In genomic region chr22:36528336-36528735, GRCh38 we compare ENCODE assay signal across 8 cellular contexts. TPM values are rescaled to one million over a fixed set of nuclear protein-coding genes. Genes with fewer than 3 reads are reported as not detected.
DNase-seq lines count a peak whose midpoint lies in the region; ATAC-seq and TF ChIP-seq lines count a peak whose summit lies in the region.

No MANE protein-coding gene starts in this region.

- no peaks in the 10 kb centered on the region for H3K9me3 Mint-ChIP-seq in CD4-positive, alpha-beta T cell
- H3K9me3 Mint-ChIP-seq in type B pancreatic cell, result no peaks in the 10 kb centered on the region

- peak overlapping the region; percentile 87 for H3K9ac ChIP-seq in MM.1S (ENCODE audit: low read length)
- peak overlapping the region; percentile 98 for H3K9ac ChIP-seq in mammary epithelial cell (ENCODE audit: insufficient read depth, low read length)

- peak overlapping the region; percentile 94 for H3K4me2 ChIP-seq in MM.1S (ENCODE audit: low read depth, low read length)
- H3K4me2 ChIP-seq in mammary epithelial cell (ENCODE audit: insufficient read depth, low read depth, low read length), result peak overlapping the region; percentile 90

- peaks cover 7% of the 10 kb centered on the region; the same call in 1 of the 2 replicates for H3K4me1 ChIP-seq in MM.1S (ENCODE audit: low read length)
- peaks cover 19% of the 10 kb centered on the region for H3K4me1 ChIP-seq in mammary epithelial cell (ENCODE audit: insufficient read depth, low read length)

- H2AFZ ChIP-seq in MM.1S (ENCODE audit: low read length), result peak overlapping the region; percentile 36; the same call in 1 of the 2 replicates
- H2AFZ ChIP-seq in mammary epithelial cell (ENCODE audit: low read depth, low read length), result peak overlapping the region; percentile 83

- no peak for DNase-seq in CD4-positive, alpha-beta T cell
- DNase-seq in MM.1S (peak; percentile 27), mammary epithelial cell (no peak), lung microvascular endothelial cell (ENCODE audit: low read depth in 2 of 2) (peak; percentile 46 to 59), type B pancreatic cell (ENCODE audit: extremely low spot score, unreplicated experiment) (no peak), GM19238 (ENCODE audit: insufficient read length, low spot score) (no peak), NCI-H774 (lab: John Stamatoyannopoulos, UW) (no peak)

- H4K20me1 ChIP-seq in MM.1S (ENCODE audit: insufficient read depth, low read length) (peaks cover 5% of the 10 kb centered on the region; the same call in 1 of the 2 replicates), mammary epithelial cell (ENCODE audit: insufficient read depth, low read length) (no peaks in the 10 kb centered on the region)

- CTCF ChIA-PET in CD4-positive, alpha-beta T cell (lab: Charles Lee), result interaction anchor here (0.7 to 1.4 kb wide), 2 partner anchors 17 to 19 kb away, joined by 3 to 4 read pairs; no protein-coding TSS in a partner anchor
- CTCF ChIA-PET in mammary epithelial cell (lab: Charles Lee; ENCODE audit: low non-redundant PET), result no interaction called here

- WGBS in mammary epithelial cell (ENCODE audit: low coverage, missing lambda C conversion rate), result 1% methylated on average over 8 of the region's 8 CpGs

- dilution Hi-C loops in mammary epithelial cell (cut with HindIII; ENCODE audit: low sequenced_read_pairs), result loop anchor here (5.0 kb wide), 1 partner anchor 36 kb away; no protein-coding TSS in a partner anchor

- H3K79me2 ChIP-seq in MM.1S (ENCODE audit: low read length) (peaks cover 56% of the 10 kb centered on the region), mammary epithelial cell (ENCODE audit: insufficient read depth, low read length) (peaks cover 55% of the 10 kb centered on the region)

- no peaks in the 10 kb centered on the region for H3K9me2 ChIP-seq in MM.1S (replicated peaks; ENCODE audit: insufficient read depth, low read length)

- intact Hi-C loops in CD4-positive, alpha-beta T cell (cut with DNase I, micrococcal nuclease), result loop anchor here (2.0 to 10.0 kb wide), 4 partner anchors 18 to 1224 kb away; partner anchors contain the start of genes FOXRED2 (in 1 of the 2) and IFT27 (in 1 of the 2)
- intact Hi-C loops in mammary epithelial cell (cut with micrococcal nuclease), result loop anchor here (5.0 kb wide), 1 partner anchor 196 kb away; no protein-coding TSS in a partner anchor

- no peaks in the 10 kb centered on the region for H3K27me3 ChIP-seq in CD4-positive, alpha-beta T cell (ENCODE audit: control insufficient read depth, insufficient read depth, low read length)
- H3K27me3 ChIP-seq in MM.1S (replicated peaks; ENCODE audit: insufficient read depth, low read length) (no peaks in the 10 kb centered on the region), mammary epithelial cell (ENCODE audit: insufficient read depth, low read length) (no peaks in the 10 kb centered on the region)

- POLR2A ChIA-PET in CD4-positive, alpha-beta T cell (lab: Charles Lee), result interaction anchor here (0.7 to 2.9 kb wide), 6 partner anchors 18 to 1229 kb away, joined by 3 to 27 read pairs (median 10); partner anchors contain the start of genes FOXRED2, IFT27, TOM1 and TXN2

- H3K4me1 Mint-ChIP-seq in CD4-positive, alpha-beta T cell (ENCODE audit: low read depth), result peaks cover 26% of the 10 kb centered on the region
- H3K4me1 Mint-ChIP-seq in type B pancreatic cell (ENCODE audit: unreplicated experiment), result peaks cover 5% of the 10 kb centered on the region

- peaks cover 29% of the 10 kb centered on the region for H3K36me3 ChIP-seq in MM.1S (replicated peaks; ENCODE audit: insufficient read depth, low read length)
- H3K36me3 ChIP-seq in mammary epithelial cell (ENCODE audit: insufficient read depth, low read length), result peaks cover 29% of the 10 kb centered on the region

- peak overlapping the region; percentile 84 for H3K4me3 ChIP-seq in MM.1S (ENCODE audit: low read length)
- peak overlapping the region; percentile 85 to 90 (median 86) for H3K4me3 ChIP-seq in mammary epithelial cell (replicated peaks in 1 of 3; ENCODE audit: insufficient read depth in 1 of 3, low read depth in 2 of 3, low read length in 3 of 3)

- in situ Hi-C loops in mammary epithelial cell (cut with MboI; ENCODE audit: low sequenced_read_pairs in 2 of 2), result no loop called here

- H3K27ac Mint-ChIP-seq in CD4-positive, alpha-beta T cell, result peak overlapping the region; percentile 93
- peak overlapping the region; percentile 99 for H3K27ac Mint-ChIP-seq in type B pancreatic cell

- H3K27ac ChIP-seq in CD4-positive, alpha-beta T cell (ENCODE audit: low read depth, low read length), result peak overlapping the region; percentile 87
- H3K27ac ChIP-seq in MM.1S (ENCODE audit: low read length) (peak overlapping the region; percentile 72; the same call in 1 of the 2 replicates), mammary epithelial cell (ENCODE audit: insufficient read depth, low read depth, low read length) (peak overlapping the region; percentile 92)

- H3K36me3 Mint-ChIP-seq in CD4-positive, alpha-beta T cell (ENCODE audit: low read depth), result peaks cover 56% of the 10 kb centered on the region
- H3K36me3 Mint-ChIP-seq in type B pancreatic cell, result peaks cover 25% of the 10 kb centered on the region

- BruUV-seq in mammary epithelial cell (replicated peaks; lab: Mats Ljungman, UMichigan), result no TSS peak

- peak overlapping the region; percentile 92 for H3K4me3 Mint-ChIP-seq in CD4-positive, alpha-beta T cell
- H3K4me3 Mint-ChIP-seq in type B pancreatic cell, result peak overlapping the region; percentile 97

- no peaks in the 10 kb centered on the region for H3K9me3 ChIP-seq in CD4-positive, alpha-beta T cell (ENCODE audit: control insufficient read depth, low read length)
- no peaks in the 10 kb centered on the region for H3K9me3 ChIP-seq in MM.1S (replicated peaks; ENCODE audit: insufficient read depth, low read length)
- H3K9me3 ChIP-seq in mammary epithelial cell (replicated peaks; ENCODE audit: insufficient read depth, low read length), result no peaks in the 10 kb centered on the region

- peaks cover 6% of the 10 kb centered on the region; the same call in 1 of the 2 replicates for H3F3A ChIP-seq in MM.1S (ENCODE audit: insufficient read depth, low read length)

- ATAC-seq in CD4-positive, alpha-beta T cell (ENCODE audit: poor library complexity), result no peak
- no peak for ATAC-seq in GM19467 (IDR thresholded peaks at IDR 0.05; ENCODE audit: unreplicated experiment)

- H3K27me3 Mint-ChIP-seq in CD4-positive, alpha-beta T cell, result no peaks in the 10 kb centered on the region
- no peaks in the 10 kb centered on the region for H3K27me3 Mint-ChIP-seq in type B pancreatic cell

- TF ChIP-seq CTCF in CD4-positive, alpha-beta T cell (IDR thresholded peaks at IDR 0.05), result no peak
- no peak for TF ChIP-seq CTCF in MM.1S (IDR thresholded peaks at IDR 0.05; ENCODE audit: low read length)
- no peak for TF ChIP-seq CTCF in mammary epithelial cell (conservative IDR thresholded peaks at IDR 0.05 in 1 of 2, IDR thresholded peaks at IDR 0.05 in 1 of 2; ENCODE audit: extremely low read depth in 1 of 2, insufficient read depth in 1 of 2, low read depth in 1 of 2, low read length in 2 of 2)
- TF ChIP-seq CTCF in type B pancreatic cell (conservative IDR thresholded peaks at IDR 0.05), result no peak

RNA-seq across cellular contexts. Expression of gene EIF3D, which starts 0.6 kb away (rescaled TPM):
- 100 to 1,000 TPM; 285 to 286 TPM for total RNA-seq in CD4-positive, alpha-beta T cell
- 100 to 1,000 TPM; 210 to 354 TPM for total RNA-seq in mammary epithelial cell
- 497 TPM for polyA plus RNA-seq in mammary epithelial cell
- 395 TPM for polyA minus RNA-seq in mammary epithelial cell
- total RNA-seq in lung microvascular endothelial cell, result 291 and 317 TPM in 2 replicates
- 162 and 190 TPM in 2 replicates for total RNA-seq in type B pancreatic cell (ENCODE audit: low replicate concordance)

RNA-seq across cellular contexts. Expression of gene FOXRED2, which starts 21.5 kb away (rescaled TPM):
- total RNA-seq in CD4-positive, alpha-beta T cell, result 1 to 10 TPM; 1.8 to 2.3 TPM
- total RNA-seq in mammary epithelial cell (1 to 10 TPM; 5.8 to 7.4 TPM), lung microvascular endothelial cell (3.1 and 3.4 TPM in 2 replicates), type B pancreatic cell (ENCODE audit: low replicate concordance) (20.6 and 38.8 TPM in 2 replicates)
- 4.4 TPM for polyA plus RNA-seq in mammary epithelial cell
- 12.1 TPM for polyA minus RNA-seq in mammary epithelial cell

RNA-seq across cellular contexts. Expression of gene TXN2, which starts 46.9 kb away (rescaled TPM):
- total RNA-seq in CD4-positive, alpha-beta T cell, result 10 to 100 TPM; 26.4 to 26.5 TPM
- total RNA-seq in mammary epithelial cell (10 to 100 TPM; 34.7 to 56.9 TPM), lung microvascular endothelial cell (16.1 and 21.2 TPM in 2 replicates), type B pancreatic cell (ENCODE audit: low replicate concordance) (73.4 and 77.2 TPM in 2 replicates)
- 127 TPM for polyA plus RNA-seq in mammary epithelial cell
- 136 TPM for polyA minus RNA-seq in mammary epithelial cell

Comparison
In these comparisons a context has a peak if more than half of its experiments do, and no peak if none do; other contexts are left out.
1. DNase-seq: peak in MM.1S (single experiment) and lung microvascular endothelial cell (2 of 2); none in CD4-positive, alpha-beta T cell (0 of 10), mammary epithelial cell (single experiment), type B pancreatic cell (single experiment), GM19238 (single experiment) and NCI-H774 (single experiment).
2. Peak in every context shown above with its lines, with median percentiles within 50 percentile points of each other: H3K27ac ChIP-seq.